10 cellular contexts compared by ENCODE assay signal in genomic region chr10:72784551-72785421, GRCh38.
DNase-seq lines count a peak whose midpoint lies in the region; ATAC-seq, FAIRE-seq and TF ChIP-seq lines count a peak whose summit lies in the region.
"Had no signal": no experiment of that assay in that cellular context is flagged by ENCODE, and none has a peak within 500 bp of the region (broad histone marks: within the 10 kb centered on the region; RNA-seq: fewer than 3 reads in every experiment).

No MANE protein-coding gene starts in this region.

- DNase-seq in HK-2 (ENCODE audit: unreplicated experiment), result peak; percentile 36
- peak in 1 of 4 experiments; percentile 23 for DNase-seq in K562 (ENCODE audit: extremely low read depth in 1 of 4, low spot score in 3 of 4)
- DNase-seq in iPS-NIHi7 (ENCODE audit: extremely low spot score), result peak; percentile 76
- DNase-seq in spleen, result no peak
- no peak for DNase-seq in HEK293T (ENCODE audit: extremely low spot score)
- DNase-seq in naive thymus-derived CD8-positive, alpha-beta T cell, result no peak
- DNase-seq in SHP77 treated with DMSO at 0.1 percent for 48 hours (lab: John Stamatoyannopoulos, UW), result no peak
- DNase-seq: stimulated activated CD8-positive, alpha-beta memory T cell treated with anti-CD3 and anti-CD28 coated beads, Interleukin-4, amount 100 ng/mL, for 48 hours had no signal

- intact Hi-C loops in K562 (cut with micrococcal nuclease), result no loop called here
- intact Hi-C loops in spleen (cut with DNase I; ENCODE audit: low total_unique reads), result no loop called here

- no peak overlapping the region for H3K4me2 ChIP-seq in K562 (ENCODE audit: insufficient read depth, low read length)

- no peaks in the 10 kb centered on the region for H3K9me1 ChIP-seq in K562 (ENCODE audit: control insufficient read depth, insufficient read depth, low read length)

- no peaks in the 10 kb centered on the region for H3K9me3 Mint-ChIP-seq in naive thymus-derived CD8-positive, alpha-beta T cell

- peaks cover 5% of the 10 kb centered on the region; the same call in 1 of the 2 replicates for H4K20me1 ChIP-seq in K562 (replicated peaks; ENCODE audit: control insufficient read depth, insufficient read depth, low read length)

- no peak for TF ChIP-seq RAD21 in K562 (CRISPR knock-in tag; conservative IDR thresholded peaks at IDR 0.05 in 1 of 2, IDR thresholded peaks at IDR 0.05 in 1 of 2)

- POLR2A ChIA-PET in K562 (lab: Yijun Ruan, JAX) (interaction anchor here (0.7 to 1.8 kb wide), 9 partner anchors 8 to 139 kb away, joined by 3 to 6 read pairs (median 4); no protein-coding TSS in a partner anchor), HEK293T (lab: Yijun Ruan, JAX) (interaction anchor here (1.7 kb wide), 1 partner anchor 21 kb away, joined by 3 read pairs; no protein-coding TSS in a partner anchor)
- POLR2A ChIA-PET in naive thymus-derived CD8-positive, alpha-beta T cell (lab: Charles Lee), result no interaction called here

- no peak overlapping the region for H3K9ac ChIP-seq in K562 (ENCODE audit: insufficient read depth in 1 of 2, low read depth in 2 of 2, low read length in 2 of 2)

- FAIRE-seq in K562 (lab: Jason Lieb, UNC), result no peak
- FAIRE-seq: endometrium had no signal

- no peak overlapping the region for H2AFZ ChIP-seq in K562 (ENCODE audit: low read depth, low read length)

- H3K27me3 ChIP-seq in K562 (ENCODE audit: control insufficient read depth in 2 of 2, insufficient read depth in 2 of 2, low read length in 2 of 2) (no peaks in the 10 kb centered on the region; a peak in 1 of 5 replicates), spleen (replicated peaks in 1 of 7) (no peaks in the 10 kb centered on the region)

- in situ Hi-C loops in K562 (cut with MboI), result no loop called here

- H3K27me3 Mint-ChIP-seq in naive thymus-derived CD8-positive, alpha-beta T cell, result no peaks in the 10 kb centered on the region

- ATAC-seq in K562, result peak; percentile 59; the same call in 2 of the 3 replicates
- ATAC-seq in GM18873 (IDR thresholded peaks at IDR 0.05; ENCODE audit: low FRiP score, unreplicated experiment), result no peak
- no peak for ATAC-seq in naive thymus-derived CD8-positive, alpha-beta T cell

- 54% methylated on average over 7 of the region's 7 CpGs for WGBS in K562 (ENCODE audit: insufficient coverage, low coverage, missing lambda C conversion rate)
- 62 to 68% (median 62%) methylated on average over 7 of the region's 7 CpGs for WGBS in spleen, 5 donors

- no TSS peak for BruUV-seq in K562 (replicated peaks; lab: Mats Ljungman, UMichigan)

- H3K27ac ChIP-seq in K562 (ENCODE audit: extremely low read depth, low read depth, low read length), result no peak overlapping the region
- peak overlapping the region in 7 of 8 donors; percentile 15 to 66 (median 39) for H3K27ac ChIP-seq in spleen

- TF ChIP-seq EP300 in K562 (IDR thresholded peaks at IDR 0.05; ENCODE audit: low read length), result no peak

- peaks cover 0 to 3% (median 2%) of the 10 kb centered on the region in 3 donors for H3K36me3 Mint-ChIP-seq in naive thymus-derived CD8-positive, alpha-beta T cell

- H3K4me3 Mint-ChIP-seq in naive thymus-derived CD8-positive, alpha-beta T cell, result no peak overlapping the region

- H3K4me1 ChIP-seq in K562 (replicated peaks in 1 of 2; ENCODE audit: control insufficient read depth in 2 of 2, insufficient read depth in 2 of 2, low read length in 2 of 2) (no peaks in the 10 kb centered on the region), spleen (peaks cover 5 to 33% (median 22%) of the 10 kb centered on the region in 6 donors)

- TF ChIP-seq POLR2A in K562 (conservative IDR thresholded peaks at IDR 0.05), result no peak
- TF ChIP-seq POLR2A in spleen (IDR thresholded peaks at IDR 0.05), result no peak

- CTCF ChIA-PET in K562 (lab: Yijun Ruan, JAX; ENCODE audit: low intra/inter-chr PET ratio), result no interaction called here
- CTCF ChIA-PET in HEK293T (lab: Yijun Ruan, JAX), result no interaction called here

- H3K79me2 ChIP-seq in K562 (ENCODE audit: control insufficient read depth, insufficient read depth, low read length), result no peaks in the 10 kb centered on the region

- no peaks in the 10 kb centered on the region for H3K36me3 ChIP-seq in K562 (ENCODE audit: control insufficient read depth, insufficient read depth, low read length)
- H3K36me3 ChIP-seq in spleen, result peaks cover 0 to 5% (median 0%) of the 10 kb centered on the region in 6 donors

- no peak for TF ChIP-seq CTCF in K562 (IDR thresholded peaks at IDR 0.05 in 2 of 3, conservative IDR thresholded peaks at IDR 0.05 in 1 of 3; ENCODE audit: insufficient read depth in 2 of 3, low read depth in 1 of 3, low read length in 3 of 3)
- TF ChIP-seq CTCF in spleen (IDR thresholded peaks at IDR 0.05 in 8 of 11, conservative IDR thresholded peaks at IDR 0.05 in 3 of 11), result no peak

- H3K9me3 ChIP-seq in K562 (replicated peaks; ENCODE audit: control insufficient read depth, insufficient read depth, low read depth, low read length), result no peaks in the 10 kb centered on the region
- H3K9me3 ChIP-seq in spleen, result no peaks in the 10 kb centered on the region

- peaks cover 2 to 13% (median 7%) of the 10 kb centered on the region in 4 donors for H3K4me1 Mint-ChIP-seq in naive thymus-derived CD8-positive, alpha-beta T cell

- H3K27ac Mint-ChIP-seq in naive thymus-derived CD8-positive, alpha-beta T cell, result peak overlapping the region in 1 of 10 donors; percentile 12

- H3K4me3 ChIP-seq in K562 (no peak overlapping the region), spleen (peak overlapping the region in 2 of 8 donors; percentile 9 to 17)

TF ChIP-seq in K562, 482 proteins besides CTCF, POLR2A, EP300 and RAD21:
- TF ChIP-seq EGR1 (conservative IDR thresholded peaks at IDR 0.05) (peak; percentile 70), MTF1 (CRISPR knock-in tag; IDR thresholded peaks at IDR 0.05; ENCODE audit: borderline replicate concordance) (no peak)

TF ChIP-seq in HEK293T, 16 proteins besides CTCF, POLR2A, EP300 and RAD21:
- TF ChIP-seq SP1 (IDR thresholded peaks at IDR 0.05) (no peak), ARNT (IDR thresholded peaks at IDR 0.05) (no peak)

Comparison
In these comparisons a context has a peak if more than half of its experiments do, and no peak if none do; other contexts are left out.
1. DNase-seq: peak in HK-2 (single experiment) and iPS-NIHi7 (single experiment); none in spleen (single experiment), HEK293T (single experiment), naive thymus-derived CD8-positive, alpha-beta T cell (0 of 10) and SHP77 treated with DMSO at 0.1 percent for 48 hours (single experiment).